8 cellular contexts compared by ENCODE assay signal in the genomic region with DNA sequence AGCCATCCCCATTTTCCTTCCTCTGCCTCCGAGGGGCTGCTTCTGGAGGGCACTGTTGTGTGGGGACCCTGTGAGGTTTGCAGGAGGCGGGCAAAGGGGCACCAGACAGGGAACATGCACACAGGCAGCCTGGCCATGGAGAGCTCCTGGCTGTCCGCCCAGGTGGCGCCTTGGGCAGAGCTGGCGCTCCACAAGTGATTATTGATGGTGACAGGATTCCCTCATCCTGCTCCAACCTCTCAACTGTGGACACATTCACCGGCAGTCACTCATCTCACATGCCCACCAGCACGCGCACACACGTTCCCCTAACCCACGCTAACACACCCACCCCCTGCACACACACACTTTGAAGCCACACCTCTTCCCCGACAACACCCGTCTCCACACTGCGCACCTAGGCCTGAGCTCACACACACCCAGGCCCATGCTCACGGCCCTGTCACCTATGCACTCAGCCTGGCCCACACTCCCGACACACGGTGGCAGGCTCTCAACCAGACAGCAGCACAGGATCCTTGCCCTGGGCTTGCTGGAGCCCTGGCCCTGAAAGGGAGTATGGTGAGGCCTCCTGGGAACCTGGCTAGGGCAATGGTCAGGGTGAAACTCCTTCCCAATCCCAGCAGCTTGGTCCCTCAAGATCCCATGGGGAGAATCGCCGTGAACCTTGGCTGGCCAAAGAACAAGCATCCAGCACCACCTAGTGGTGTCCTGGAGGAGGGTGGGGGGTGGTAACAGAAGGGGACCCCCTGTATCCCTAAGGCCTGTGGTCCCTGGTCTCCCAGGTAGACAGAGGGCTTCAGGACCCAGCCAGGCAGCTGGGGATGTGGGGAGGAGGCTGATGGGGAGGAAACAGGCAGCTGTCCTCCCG. TPM values are rescaled to one million over a fixed set of nuclear protein-coding genes. Genes with fewer than 3 reads are reported as not detected.
DNase-seq lines count a peak whose midpoint lies in the region; ATAC-seq and TF ChIP-seq lines count a peak whose summit lies in the region.

No MANE protein-coding gene starts in this region.

- peaks cover 29 to 47% (median 36%) of the 10 kb centered on the region in 11 experiments for H3K27me3 ChIP-seq in BLaER1 treated with 17β-estradiol and CSF1 and Interleukin-3, amounts not matched to agents 10 nM and 100 nM
- peaks cover 23% of the 10 kb centered on the region for H3K27me3 ChIP-seq in adrenal gland

- no peak for TF ChIP-seq POLR2A in adrenal gland (IDR thresholded peaks at IDR 0.05)

- H3K36me3 ChIP-seq in BLaER1 treated with 17β-estradiol and CSF1 and Interleukin-3, amounts not matched to agents 10 nM and 100 nM = no peaks in the 10 kb centered on the region
- no peaks in the 10 kb centered on the region for H3K36me3 ChIP-seq in adrenal gland (replicated peaks in 1 of 2)

- peak overlapping the region in 4 of 11 experiments; percentile 9 to 32 (median 24); a peak in 2 of 22 replicates for H3K27ac ChIP-seq in BLaER1 treated with 17β-estradiol and CSF1 and Interleukin-3, amounts not matched to agents 10 nM and 100 nM
- H3K27ac ChIP-seq in adrenal gland = peak overlapping the region in 1 of 5 donors; percentile 62

- H3K4me1 Mint-ChIP-seq in type B pancreatic cell (ENCODE audit: unreplicated experiment) = peaks cover 10% of the 10 kb centered on the region

- TF ChIP-seq CTCF in adrenal gland (IDR thresholded peaks at IDR 0.05) = peak; percentile 16 to 66 (median 58)
- TF ChIP-seq CTCF in type B pancreatic cell (conservative IDR thresholded peaks at IDR 0.05) = peak; percentile 72

- H3K4me1 ChIP-seq in BLaER1 treated with 17β-estradiol and CSF1 and Interleukin-3, amounts not matched to agents 10 nM and 100 nM = peaks cover 41 to 86% (median 74%) of the 10 kb centered on the region in 10 experiments
- peaks cover 17 to 19% of the 10 kb centered on the region in 2 donors for H3K4me1 ChIP-seq in adrenal gland (replicated peaks in 1 of 2)

- peaks cover 0 to 50% (median 0%) of the 10 kb centered on the region in 11 experiments; a peak in 6 of 22 replicates for H4K20me1 ChIP-seq in BLaER1 treated with 17β-estradiol and CSF1 and Interleukin-3, amounts not matched to agents 10 nM and 100 nM

- no peak overlapping the region for H3K4me3 Mint-ChIP-seq in type B pancreatic cell

- H3K27me3 Mint-ChIP-seq in type B pancreatic cell = peaks cover 9% of the 10 kb centered on the region

- DNase-seq in HuH-7.5 (ENCODE audit: low spot score) (peak; percentile 79), adrenal gland (peak in 4 of 7 donors; percentile 56 to 81 (median 59)), iPS-NIHi7 (ENCODE audit: extremely low spot score) (peak; percentile 86), type B pancreatic cell (ENCODE audit: extremely low spot score, unreplicated experiment) (no peak), NCI-H2171 (lab: John Stamatoyannopoulos, UW) (no peak), T1000 (lab: John Stamatoyannopoulos, UW) (no peak)

- peak overlapping the region in 9 of 11 experiments; percentile 21 to 97 (median 89); a peak in 18 of 22 replicates for H3K4me2 ChIP-seq in BLaER1 treated with 17β-estradiol and CSF1 and Interleukin-3, amounts not matched to agents 10 nM and 100 nM

- no peaks in the 10 kb centered on the region for H3K9me3 Mint-ChIP-seq in type B pancreatic cell

- 28 to 44% (median 35%) methylated on average over 8 to 19 of the region's 19 CpGs for WGBS in adrenal gland, 4 donors

- ATAC-seq in GM18873 (IDR thresholded peaks at IDR 0.05; ENCODE audit: low FRiP score, unreplicated experiment) = no peak

- H3K9ac ChIP-seq in BLaER1 treated with 17β-estradiol and CSF1 and Interleukin-3, amounts not matched to agents 10 nM and 100 nM = peak overlapping the region in 4 of 11 experiments; percentile 12 to 56 (median 22); a peak in 5 of 22 replicates

- peak overlapping the region; percentile 77 for H3K27ac Mint-ChIP-seq in type B pancreatic cell

- intact Hi-C loops in adrenal gland (cut with DNase I) = no loop called here

- H3K36me3 Mint-ChIP-seq in type B pancreatic cell = no peaks in the 10 kb centered on the region

- no peak overlapping the region for H3K4me3 ChIP-seq in BLaER1 treated with 17β-estradiol and CSF1 and Interleukin-3, amounts not matched to agents 10 nM and 100 nM
- H3K4me3 ChIP-seq in adrenal gland = no peak overlapping the region

- no peaks in the 10 kb centered on the region for H3K9me3 ChIP-seq in BLaER1 treated with 17β-estradiol and CSF1 and Interleukin-3, amounts not matched to agents 10 nM and 100 nM (replicated peaks in 1 of 11)
- H3K9me3 ChIP-seq in adrenal gland (replicated peaks in 1 of 3) = no peaks in the 10 kb centered on the region

RNA-seq across cellular contexts. Expression of a gene that starts 3.6 kb away (rescaled TPM):
- total RNA-seq in adrenal gland (100 to 1,000 TPM in 3 of 8 donors, 10 to 100 TPM in 1, 1 to 10 TPM in 2, under 1 TPM in 1, not detected in 1; 0.47 to 366 (median 11.4) TPM), type B pancreatic cell (ENCODE audit: low replicate concordance) (3.3 and 5.4 TPM in 2 replicates)
- 100 to 1,000 TPM; 185 to 593 (median 477) TPM for polyA plus RNA-seq in adrenal gland

RNA-seq across cellular contexts. Expression of a gene that starts 6.7 kb away (rescaled TPM):
- total RNA-seq in adrenal gland (10 to 100 TPM in 1 of 8 donors, 1 to 10 TPM in 4, under 1 TPM in 2, not detected in 1; 0.78 to 13.6 (median 1.5) TPM), type B pancreatic cell (ENCODE audit: low replicate concordance) (1.5 and 2.4 TPM in 2 replicates)
- 10 to 100 TPM in 1 of 3 donors, 1 to 10 TPM in 1, under 1 TPM in 1; 0.92 to 13.4 (median 2.9) TPM for polyA plus RNA-seq in adrenal gland

RNA-seq across cellular contexts. Expression of a gene that starts 16.0 kb away (rescaled TPM):
- total RNA-seq in adrenal gland = 10 to 100 TPM; 19.3 to 35.1 (median 22.8) TPM
- polyA plus RNA-seq in adrenal gland = 10 to 100 TPM in 2 of 3 donors, 1 to 10 TPM in 1; 7.6 to 24.2 (median 23.0) TPM
- total RNA-seq in type B pancreatic cell (ENCODE audit: low replicate concordance) = 23.5 and 31.5 TPM in 2 replicates

RNA-seq across cellular contexts. Expression of a gene that starts 28.0 kb away (rescaled TPM):
- total RNA-seq in adrenal gland (10 to 100 TPM in 6 of 8 donors, 1 to 10 TPM in 2; 7.4 to 16.9 (median 12.4) TPM), type B pancreatic cell (ENCODE audit: low replicate concordance) (123 and 230 TPM in 2 replicates)
- polyA plus RNA-seq in adrenal gland = 10 to 100 TPM in 1 of 3 donors, 1 to 10 TPM in 2; 4.8 to 12.3 (median 8.3) TPM

RNA-seq across cellular contexts. Expression of a gene that starts 34.9 kb away (rescaled TPM):
- total RNA-seq in adrenal gland (100 to 1,000 TPM in 3 of 8 donors, 10 to 100 TPM in 5; 38.6 to 129 (median 85.9) TPM), type B pancreatic cell (ENCODE audit: low replicate concordance) (52.0 and 62.0 TPM in 2 replicates)
- 100 to 1,000 TPM; 101 to 220 (median 102) TPM for polyA plus RNA-seq in adrenal gland

Comparison
In these comparisons a context has a peak if more than half of its experiments do, and no peak if none do; other contexts are left out.
1. DNase-seq: peak in HuH-7.5 (single experiment), adrenal gland (4 of 7) and iPS-NIHi7 (single experiment); none in type B pancreatic cell (single experiment), NCI-H2171 (single experiment) and T1000 (single experiment).